ENCODE assay signal across 8 cellular contexts in genomic region chr14:95518045-95518751, GRCh38. TPM values are rescaled to one million over a fixed set of nuclear protein-coding genes. Genes with fewer than 3 reads are reported as not detected.
A peak's percentile ranks its signal among the peaks of the same experiment; 100 is the strongest.
DNase-seq lines count a peak whose midpoint lies in the region; ATAC-seq, FAIRE-seq and TF ChIP-seq lines count a peak whose summit lies in the region.

No MANE protein-coding gene starts in this region.

- peaks cover 14% of the 10 kb centered on the region; the same call in 1 of the 2 replicates for H3F3A ChIP-seq in PC-9 (ENCODE audit: insufficient read depth, low read depth)

- TF ChIP-seq POLR2A in vagina (IDR thresholded peaks at IDR 0.05): no peak

- peak overlapping the region; percentile 33; the same call in 1 of the 2 replicates for H2AFZ ChIP-seq in OCI-LY7 (ENCODE audit: low read length)
- H2AFZ ChIP-seq in PC-9: no peak overlapping the region

- CTCF ChIA-PET in OCI-LY7 (lab: Charles Lee; ENCODE audit: unreplicated experiment): interaction anchor here (0.7 to 1.5 kb wide), 6 partner anchors 9 to 76 kb away, joined by 3 to 10 read pairs (median 4); no protein-coding TSS in a partner anchor
- CTCF ChIA-PET in PC-9 (lab: Charles Lee): no interaction called here

- H3K36me3 ChIP-seq in OCI-LY7 (ENCODE audit: insufficient read depth, low read length): no peaks in the 10 kb centered on the region
- no peaks in the 10 kb centered on the region for H3K36me3 ChIP-seq in vagina
- H3K36me3 ChIP-seq in PC-9 (ENCODE audit: low read depth): no peaks in the 10 kb centered on the region

- TF ChIP-seq CTCF in OCI-LY7 (conservative IDR thresholded peaks at IDR 0.05; ENCODE audit: low read length): no peak
- TF ChIP-seq CTCF in fibroblast of villous mesenchyme (IDR thresholded peaks at IDR 0.05; ENCODE audit: insufficient read depth, low read depth, low read length): no peak
- no peak for TF ChIP-seq CTCF in vagina (IDR thresholded peaks at IDR 0.05)
- no peak for TF ChIP-seq CTCF in PC-9 (conservative IDR thresholded peaks at IDR 0.05)

- H3K9me3 ChIP-seq in OCI-LY7 (ENCODE audit: low read length) (no peaks in the 10 kb centered on the region), vagina (no peaks in the 10 kb centered on the region), PC-9 (ENCODE audit: insufficient read depth, low read depth) (no peaks in the 10 kb centered on the region)

- H3K79me2 ChIP-seq in OCI-LY7 (ENCODE audit: insufficient read depth, low read depth, low read length) (no peaks in the 10 kb centered on the region), PC-9 (ENCODE audit: low read depth) (no peaks in the 10 kb centered on the region)

- H3K4me1 ChIP-seq in OCI-LY7 (ENCODE audit: insufficient read depth, low read length, poor library complexity, severe bottlenecking): peaks cover 57% of the 10 kb centered on the region
- peaks cover 67% of the 10 kb centered on the region for H3K4me1 ChIP-seq in vagina
- H3K4me1 ChIP-seq in PC-9 (replicated peaks; ENCODE audit: insufficient read depth): peaks cover 25% of the 10 kb centered on the region

- peak overlapping the region; percentile 45 for H3K4me2 ChIP-seq in OCI-LY7 (ENCODE audit: low read length)
- no peak overlapping the region for H3K4me2 ChIP-seq in PC-9

- DNase-seq in Right ventricle myocardium inferior (ENCODE audit: missing footprints): no peak
- DNase-seq in cardiac septum (ENCODE audit: low spot score): no peak
- DNase-seq in OCI-LY7 (ENCODE audit: low spot score): no peak
- DNase-seq in fibroblast of villous mesenchyme (ENCODE audit: low read depth): peak; percentile 82
- no peak for DNase-seq in vagina (ENCODE audit: extremely low spot score in 2 of 2)
- no peak for DNase-seq in urothelium cell line (ENCODE audit: low spot score)
- DNase-seq in central memory CD4-positive, alpha-beta T cell: no peak
- DNase-seq in PC-9: no peak

- peak overlapping the region; percentile 7 for H3K4me3 ChIP-seq in OCI-LY7 (ENCODE audit: low read depth, low read length, poor library complexity, severe bottlenecking)
- H3K4me3 ChIP-seq in fibroblast of villous mesenchyme (ENCODE audit: low read depth, low read length): no peak overlapping the region
- no peak overlapping the region for H3K4me3 ChIP-seq in vagina
- no peak overlapping the region for H3K4me3 ChIP-seq in PC-9

- ATAC-seq in Right ventricle myocardium inferior: peak; percentile 4

- H3K27me3 ChIP-seq in vagina: no peaks in the 10 kb centered on the region
- H3K27me3 ChIP-seq in PC-9 (ENCODE audit: insufficient read depth, low read depth): no peaks in the 10 kb centered on the region

- BruUV-seq in OCI-LY7 (replicated peaks; lab: Mats Ljungman, UMichigan): no TSS peak
- BruUV-seq in PC-9 (replicated peaks; lab: Mats Ljungman, UMichigan): no TSS peak

- H4K20me1 ChIP-seq in OCI-LY7 (ENCODE audit: insufficient read depth, low read length) (no peaks in the 10 kb centered on the region), PC-9 (ENCODE audit: insufficient read depth) (no peaks in the 10 kb centered on the region)

- H3K9me2 ChIP-seq in OCI-LY7 (ENCODE audit: insufficient read depth, low read length): no peaks in the 10 kb centered on the region
- H3K9me2 ChIP-seq in PC-9 (ENCODE audit: insufficient read depth): no peaks in the 10 kb centered on the region

- FAIRE-seq in urothelium cell line (lab: Jason Lieb, UNC): no peak

- intact Hi-C loops in Right ventricle myocardium inferior (cut with DNase I): loop anchor here (5.0 kb wide), 1 partner anchor 46 kb away; no protein-coding TSS in a partner anchor
- intact Hi-C loops in cardiac septum (cut with DNase I): loop anchor here (5.0 kb wide), 1 partner anchor 36 kb away; no protein-coding TSS in a partner anchor
- intact Hi-C loops in OCI-LY7 (cut with micrococcal nuclease; ENCODE audit: unreplicated experiment): no loop called here
- intact Hi-C loops in vagina (cut with DNase I): no loop called here
- intact Hi-C loops in PC-9 (cut with micrococcal nuclease; ENCODE audit: unreplicated experiment): no loop called here

- POLR2A ChIA-PET in OCI-LY7 (lab: Charles Lee) (interaction anchor here (0.5 to 1.4 kb wide), 13 partner anchors 9 to 195 kb away, joined by 3 to 6 read pairs (median 3); no protein-coding TSS in a partner anchor), PC-9 (lab: Charles Lee; ENCODE audit: unreplicated experiment) (no interaction called here)

- H3K27ac ChIP-seq in OCI-LY7 (ENCODE audit: low read depth, low read length, poor library complexity, severe bottlenecking) (peak overlapping the region; percentile 26), vagina (peak overlapping the region; percentile 94), PC-9 (no peak overlapping the region)

RNA-seq across cellular contexts. Expression of gene SYNE3, which starts 1.7 kb away (rescaled TPM):
- 16.5 TPM for total RNA-seq in Right ventricle myocardium inferior
- 12.4 TPM for total RNA-seq in cardiac septum
- total RNA-seq in OCI-LY7 (2014; rRNA removed; shearing (Covaris generic)): 0.26 and 0.60 TPM in 2 replicates
- total RNA-seq in OCI-LY7 (2022): 4.1 and 4.5 TPM in 2 replicates
- 6.5 and 10.0 TPM in 2 replicates for total RNA-seq in fibroblast of villous mesenchyme
- 27.0 TPM for total RNA-seq in vagina
- total RNA-seq in PC-9 (2021): 1.5 and 1.9 TPM in 2 replicates

RNA-seq across cellular contexts. Expression of gene GLRX5, which starts 16.7 kb away (rescaled TPM):
- total RNA-seq in Right ventricle myocardium inferior: 84.7 TPM
- 61.8 TPM for total RNA-seq in cardiac septum
- total RNA-seq in OCI-LY7 (2014; rRNA removed; shearing (Covaris generic)): 59.6 and 68.2 TPM in 2 replicates
- 78.4 and 82.6 TPM in 2 replicates for total RNA-seq in OCI-LY7 (2022)
- total RNA-seq in fibroblast of villous mesenchyme: 27.7 and 35.8 TPM in 2 replicates
- 20.4 TPM for total RNA-seq in vagina
- total RNA-seq in PC-9 (2021): 19.6 and 23.2 TPM in 2 replicates

Comparison
In these comparisons a context has a peak if more than half of its experiments do, and no peak if none do; other contexts are left out.
1. intact Hi-C loops: an anchor here in Right ventricle myocardium inferior (5.0 kb wide) and cardiac septum (5.0 kb wide); none called in OCI-LY7, vagina and PC-9.